8 cellular contexts compared by ENCODE assay signal in genomic region chr10:102675887-102676616, GRCh38. TPM values are rescaled to one million over a fixed set of nuclear protein-coding genes. Genes with fewer than 3 reads are reported as not detected.
DNase-seq lines count a peak whose midpoint lies in the region; ATAC-seq and TF ChIP-seq lines count a peak whose summit lies in the region.

No MANE protein-coding gene starts in this region.

- H3K27ac Mint-ChIP-seq in activated T-helper 17 cell treated with anti-CD3 and anti-CD28 coated beads, Interleukin-2, amount 50 U/mL, for 72 hours: no peak overlapping the region

- H3K4me1 ChIP-seq in suprapubic skin: peaks cover 54% of the 10 kb centered on the region

- H3K36me3 Mint-ChIP-seq in activated T-helper 17 cell treated with anti-CD3 and anti-CD28 coated beads, Interleukin-2, amount 50 U/mL, for 72 hours (ENCODE audit: low read depth): peaks cover 20% of the 10 kb centered on the region

- H3K27me3 Mint-ChIP-seq in activated T-helper 17 cell treated with anti-CD3 and anti-CD28 coated beads, Interleukin-2, amount 50 U/mL, for 72 hours: no peaks in the 10 kb centered on the region

- H3K27ac ChIP-seq in suprapubic skin: peak overlapping the region; percentile 80

- TF ChIP-seq EP300 in suprapubic skin (IDR thresholded peaks at IDR 0.05): no peak

- H3K4me1 Mint-ChIP-seq in activated T-helper 17 cell treated with anti-CD3 and anti-CD28 coated beads, Interleukin-2, amount 50 U/mL, for 72 hours: peaks cover 16% of the 10 kb centered on the region

- no peak for TF ChIP-seq POLR2A in suprapubic skin (IDR thresholded peaks at IDR 0.05)

- peak overlapping the region; percentile 9; the same call in 1 of the 2 replicates for H3K4me3 ChIP-seq in HFF-Myc (replicated peaks; ENCODE audit: low read depth, low read length)
- no peak overlapping the region for H3K4me3 ChIP-seq in kidney epithelial cell (ENCODE audit: low read depth, low read length)
- H3K4me3 ChIP-seq in suprapubic skin: no peak overlapping the region

- 43% methylated on average over 13 of the region's 13 CpGs for WGBS in suprapubic skin

- no peak for ATAC-seq in activated T-helper 17 cell treated with anti-CD3 and anti-CD28 coated beads, Interleukin-2, amount 50 U/mL, for 72 hours (replicated peaks)
- no peak for ATAC-seq in HG02642 (IDR thresholded peaks at IDR 0.05; ENCODE audit: poor library complexity, unreplicated experiment)
- ATAC-seq in HG03175 (IDR thresholded peaks at IDR 0.05; ENCODE audit: unreplicated experiment): no peak

- no peaks in the 10 kb centered on the region for H3K9me3 ChIP-seq in suprapubic skin

- no peaks in the 10 kb centered on the region for H3K36me3 ChIP-seq in kidney epithelial cell (ENCODE audit: control insufficient read depth, insufficient read depth, low read length)
- H3K36me3 ChIP-seq in suprapubic skin: no peaks in the 10 kb centered on the region

- TF ChIP-seq CTCF in HFF-Myc (IDR thresholded peaks at IDR 0.05; ENCODE audit: low read depth, low read length, missing control alignments): no peak
- no peak for TF ChIP-seq CTCF in kidney epithelial cell (IDR thresholded peaks at IDR 0.05; ENCODE audit: insufficient read depth, low read length, poor library complexity, severe bottlenecking)
- no peak for TF ChIP-seq CTCF in suprapubic skin (IDR thresholded peaks at IDR 0.05)

- H3K27me3 ChIP-seq in kidney epithelial cell (ENCODE audit: control insufficient read depth, insufficient read depth, low read length) (no peaks in the 10 kb centered on the region), suprapubic skin (no peaks in the 10 kb centered on the region)

- H3K4me3 Mint-ChIP-seq in activated T-helper 17 cell treated with anti-CD3 and anti-CD28 coated beads, Interleukin-2, amount 50 U/mL, for 72 hours: peak overlapping the region; percentile 74

- DNase-seq in A172 (ENCODE audit: low spot score) (peak; percentile 66), HFF-Myc (ENCODE audit: extremely low read depth, low read depth) (peak; percentile 72), kidney epithelial cell (ENCODE audit: low read depth) (peak; percentile 95), suprapubic skin (ENCODE audit: low spot score in 2 of 2) (peak in 1 of 2 donors; percentile 10)
- no peak for DNase-seq in stimulated activated CD4-positive, alpha-beta T cell treated with anti-CD3 and anti-CD28 coated beads, Interleukin-12 subunit alpha, Interleukin-12 subunit beta, amount 100 ng/mL, for 4 hours

- H3K9me3 Mint-ChIP-seq in activated T-helper 17 cell treated with anti-CD3 and anti-CD28 coated beads, Interleukin-2, amount 50 U/mL, for 72 hours: no peaks in the 10 kb centered on the region

RNA-seq across cellular contexts. Expression of gene TRIM8, which starts 31.8 kb away (rescaled TPM):
- total RNA-seq in A172 (2014; rRNA removed; shearing (Covaris generic)): 66.8 and 68.3 TPM in 2 replicates
- total RNA-seq in activated T-helper 17 cell treated with anti-CD3 and anti-CD28 coated beads, Interleukin-2, amount 50 U/mL, for 72 hours: 10 to 100 TPM; 60.0 to 73.9 TPM
- total RNA-seq in kidney epithelial cell (393 and 426 TPM in 2 replicates), suprapubic skin (100 to 1,000 TPM in 2 of 4 donors, 10 to 100 TPM in 2; 73.1 to 113 (median 96.1) TPM)

RNA-seq across cellular contexts. Expression of gene ARL3, which starts 38.1 kb away (rescaled TPM):
- total RNA-seq in A172 (2014; rRNA removed; shearing (Covaris generic)): 11.1 and 17.9 TPM in 2 replicates
- 10 to 100 TPM; 14.3 to 14.7 TPM for total RNA-seq in activated T-helper 17 cell treated with anti-CD3 and anti-CD28 coated beads, Interleukin-2, amount 50 U/mL, for 72 hours
- total RNA-seq in kidney epithelial cell: 5.2 and 5.9 TPM in 2 replicates
- 1 to 10 TPM; 3.4 to 6.0 (median 3.8) TPM for total RNA-seq in suprapubic skin

RNA-seq across cellular contexts. Expression of gene SFXN2, which starts 38.4 kb away (rescaled TPM):
- 7.3 and 9.5 TPM in 2 replicates for total RNA-seq in A172 (2014; rRNA removed; shearing (Covaris generic))
- 10 to 100 TPM; 18.0 to 28.0 TPM for total RNA-seq in activated T-helper 17 cell treated with anti-CD3 and anti-CD28 coated beads, Interleukin-2, amount 50 U/mL, for 72 hours
- total RNA-seq in kidney epithelial cell (2.3 and 4.5 TPM in 2 replicates), suprapubic skin (1 to 10 TPM; 1.9 to 5.6 (median 3.1) TPM)
